1 cellular context compared by ENCODE assay signal in the genomic region with DNA sequence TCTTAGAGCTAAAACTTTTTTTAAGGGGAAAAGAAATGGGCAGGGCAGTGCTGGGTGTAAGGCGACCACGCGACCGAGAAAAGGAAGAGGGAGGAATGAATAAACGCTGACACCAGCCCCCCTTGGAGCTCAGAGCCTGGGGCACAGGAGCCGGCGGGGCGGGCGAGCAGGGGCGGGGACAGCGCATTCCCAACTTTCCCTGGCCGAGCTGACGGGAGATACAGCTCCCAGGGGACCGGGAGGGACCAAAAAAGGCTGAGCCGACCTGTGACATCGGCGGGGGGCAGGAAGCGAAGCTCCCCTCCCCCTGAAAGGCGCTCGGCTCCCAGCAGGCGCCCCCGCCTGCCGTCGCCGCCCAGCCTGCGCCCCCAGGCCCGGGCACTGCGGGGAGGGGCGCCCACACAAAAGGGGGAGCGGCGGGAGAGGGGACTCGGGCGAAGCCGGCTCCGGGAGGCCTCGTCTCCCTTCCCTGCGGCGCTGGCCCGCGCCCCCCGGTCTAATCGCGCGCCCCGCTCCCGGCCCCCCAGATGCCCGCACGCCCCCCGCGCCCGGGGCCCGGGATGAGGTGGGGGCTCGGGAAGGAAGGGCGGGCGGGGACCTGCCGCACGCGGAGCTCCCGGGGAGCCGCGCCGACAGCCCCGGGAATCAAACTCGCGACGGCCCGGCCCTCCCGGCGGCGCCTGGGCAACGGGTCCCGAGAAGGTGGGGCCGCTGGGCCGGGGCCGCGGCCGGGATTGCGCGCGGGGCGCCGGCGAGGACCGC.
A peak's percentile ranks its signal among the peaks of the same experiment; 100 is the strongest.
TF ChIP-seq lines count a peak whose summit lies in the region.

No MANE protein-coding gene starts in this region.

TF ChIP-seq in HEK293, 187 proteins besides CTCF, POLR2A, EP300 and RAD21 (continued from another document):
- TF ChIP-seq PRDM2 (tag by site-specific recombination; IDR thresholded peaks at IDR 0.05; ENCODE audit: borderline replicate concordance) (no peak), ZNF239 (tag by site-specific recombination; IDR thresholded peaks at IDR 0.05) (no peak), ZNF707 (tag by site-specific recombination; IDR thresholded peaks at IDR 0.05) (no peak), ZNF48 (tag by site-specific recombination; IDR thresholded peaks at IDR 0.05) (no peak), RBAK (tag by site-specific recombination; IDR thresholded peaks at IDR 0.05) (no peak), ZNF610 (tag by site-specific recombination; IDR thresholded peaks at IDR 0.05; ENCODE audit: borderline replicate concordance) (peak; percentile 26; the same call in 1 of the 2 replicates), ZNF148 (tag by site-specific recombination; IDR thresholded peaks at IDR 0.05; ENCODE audit: borderline replicate concordance) (no peak), KLF9 (tag by site-specific recombination; IDR thresholded peaks at IDR 0.05; ENCODE audit: low read depth) (peak; percentile 45; the same call in 1 of the 2 replicates), SALL2 (tag by site-specific recombination; IDR thresholded peaks at IDR 0.05; ENCODE audit: borderline replicate concordance) (no peak), ZNF184 (tag by site-specific recombination; IDR thresholded peaks at IDR 0.05) (no peak), MYNN (tag by site-specific recombination; IDR thresholded peaks at IDR 0.05; ENCODE audit: borderline replicate concordance) (no peak), ZNF133 (tag by site-specific recombination; IDR thresholded peaks at IDR 0.05) (no peak), TCF7L2 (IDR thresholded peaks at IDR 0.05; ENCODE audit: borderline replicate concordance, low read depth, low read length) (no peak; the same call in 1 of the 2 replicates), PRDM1 (tag by site-specific recombination; IDR thresholded peaks at IDR 0.05) (no peak), ZNF292 (tag by site-specific recombination; IDR thresholded peaks at IDR 0.05; ENCODE audit: borderline replicate concordance, low read depth) (no peak)
